In genomic region chr2:219544567-219544966, GRCh38 we compare ENCODE assay signal across 9 cellular contexts. TPM values are rescaled to one million over a fixed set of nuclear protein-coding genes. Genes with fewer than 3 reads are reported as not detected.
DNase-seq lines count a peak whose midpoint lies in the region; ATAC-seq and TF ChIP-seq lines count a peak whose summit lies in the region.
"Had no signal": no experiment of that assay in that cellular context is flagged by ENCODE, and none has a peak within 500 bp of the region (broad histone marks: within the 10 kb centered on the region; RNA-seq: fewer than 3 reads in every experiment).

No MANE protein-coding gene starts in this region.

- H3K4me3 ChIP-seq in iPS-20b (ENCODE audit: low read length) (peak overlapping the region; percentile 83), subcutaneous abdominal adipose tissue (ENCODE audit: low read depth in 1 of 5, low read length in 5 of 5) (peak overlapping the region; percentile 54 to 74 (median 63))

- intact Hi-C loops in activated CD8-positive, alpha-beta T cell treated with anti-CD3 and anti-CD28 coated beads for 36 hours (cut with micrococcal nuclease), result loop anchor here (5.0 kb wide), 2 partner anchors 53 to 143 kb away; partner anchors contain the start of gene STK11IP
- intact Hi-C loops in sciatic nerve (cut with DNase I), result loop anchor here (5.0 kb wide), 1 partner anchor 98 kb away; no protein-coding TSS in a partner anchor

- peaks cover 33% of the 10 kb centered on the region for H3K27me3 ChIP-seq in iPS-20b (ENCODE audit: insufficient read depth, low read length)
- peaks cover 0 to 16% (median 7%) of the 10 kb centered on the region in 5 donors for H3K27me3 ChIP-seq in subcutaneous abdominal adipose tissue (ENCODE audit: control insufficient read depth in 5 of 5, insufficient read depth in 4 of 5, low read length in 5 of 5)

- H3K4me1 ChIP-seq in iPS-20b (ENCODE audit: insufficient read depth, low read length) (peaks cover 6% of the 10 kb centered on the region; the same call in 1 of the 2 replicates), subcutaneous abdominal adipose tissue (ENCODE audit: control insufficient read depth in 5 of 5, insufficient read depth in 5 of 5, low read length in 5 of 5) (peaks cover 4 to 30% (median 30%) of the 10 kb centered on the region in 5 donors)

- TF ChIP-seq CTCF in activated CD8-positive, alpha-beta T cell treated with anti-CD3 and anti-CD28 coated beads for 36 hours (IDR thresholded peaks at IDR 0.05), result no peak

- peaks cover 21% of the 10 kb centered on the region for H3K36me3 ChIP-seq in iPS-20b (ENCODE audit: insufficient read depth, low read depth, low read length)
- peaks cover 0 to 16% (median 13%) of the 10 kb centered on the region in 5 donors for H3K36me3 ChIP-seq in subcutaneous abdominal adipose tissue (ENCODE audit: control insufficient read depth in 5 of 5, insufficient read depth in 5 of 5, low read length in 5 of 5)

- no peaks in the 10 kb centered on the region for H3K9me3 Mint-ChIP-seq in activated CD8-positive, alpha-beta memory T cell treated with anti-CD3 and anti-CD28 coated beads, Interleukin-2, amount 10 ng/mL, durations not matched to agents 7 days and 5 days (ENCODE audit: low read depth)
- H3K9me3 Mint-ChIP-seq in activated CD8-positive, alpha-beta T cell treated with anti-CD3 and anti-CD28 coated beads for 36 hours, result no peaks in the 10 kb centered on the region

- POLR2A ChIA-PET in activated CD8-positive, alpha-beta T cell treated with anti-CD3 and anti-CD28 coated beads for 36 hours (lab: Charles Lee), result interaction anchor here (0.9 to 1.5 kb wide), 2 partner anchors 8 to 51 kb away, joined by 3 to 4 read pairs; no protein-coding TSS in a partner anchor

- DNase-seq in activated CD8-positive, alpha-beta memory T cell treated with anti-CD3 and anti-CD28 coated beads, Interleukin-2, amount 10 ng/mL, durations not matched to agents 7 days and 5 days, result no peak
- DNase-seq in activated CD8-positive, alpha-beta memory T cell treated with anti-CD3 and anti-CD28 coated beads for 24 hours, result no peak
- no peak for DNase-seq in activated CD8-positive, alpha-beta T cell treated with anti-CD3 and anti-CD28 coated beads for 36 hours
- DNase-seq in sciatic nerve (ENCODE audit: low spot score), result no peak
- no peak for DNase-seq in NCI-H2081 treated with DMSO at 0.1 percent for 48 hours (lab: John Stamatoyannopoulos, UW)
- DNase-seq in mucosa of gallbladder (ENCODE audit: low spot score), result no peak
- DNase-seq: NCI-H1105 had no signal

- peaks cover 17% of the 10 kb centered on the region for H3K27me3 Mint-ChIP-seq in activated CD8-positive, alpha-beta memory T cell treated with anti-CD3 and anti-CD28 coated beads, Interleukin-2, amount 10 ng/mL, durations not matched to agents 7 days and 5 days
- peaks cover 16% of the 10 kb centered on the region for H3K27me3 Mint-ChIP-seq in activated CD8-positive, alpha-beta T cell treated with anti-CD3 and anti-CD28 coated beads for 36 hours

- H3K9me3 ChIP-seq in iPS-20b (ENCODE audit: insufficient read depth, low read depth, low read length), result no peaks in the 10 kb centered on the region
- no peaks in the 10 kb centered on the region for H3K9me3 ChIP-seq in subcutaneous abdominal adipose tissue (ENCODE audit: control insufficient read depth in 5 of 5, low read length in 5 of 5)

- H3K9ac ChIP-seq in iPS-20b (ENCODE audit: low read depth, low read length) (peak overlapping the region; percentile 56; the same call in 1 of the 2 replicates), subcutaneous abdominal adipose tissue (ENCODE audit: low read length in 5 of 5) (peak overlapping the region in 1 of 5 donors; percentile 17)

- H3K27ac ChIP-seq in iPS-20b (ENCODE audit: low read length), result no peak overlapping the region
- no peak overlapping the region for H3K27ac ChIP-seq in subcutaneous abdominal adipose tissue (ENCODE audit: low read depth, low read length)

- peaks cover 20% of the 10 kb centered on the region for H3K4me1 Mint-ChIP-seq in activated CD8-positive, alpha-beta memory T cell treated with anti-CD3 and anti-CD28 coated beads, Interleukin-2, amount 10 ng/mL, durations not matched to agents 7 days and 5 days
- H3K4me1 Mint-ChIP-seq in activated CD8-positive, alpha-beta T cell treated with anti-CD3 and anti-CD28 coated beads for 36 hours (ENCODE audit: low read depth), result peaks cover 21% of the 10 kb centered on the region

- no peak for ATAC-seq in activated CD8-positive, alpha-beta memory T cell treated with anti-CD3 and anti-CD28 coated beads, Interleukin-2, amount 10 ng/mL, durations not matched to agents 7 days and 5 days
- ATAC-seq in activated CD8-positive, alpha-beta T cell treated with anti-CD3 and anti-CD28 coated beads for 36 hours, result no peak
- no peak for ATAC-seq in sciatic nerve

- peaks cover 1% of the 10 kb centered on the region for H3K36me3 Mint-ChIP-seq in activated CD8-positive, alpha-beta memory T cell treated with anti-CD3 and anti-CD28 coated beads, Interleukin-2, amount 10 ng/mL, durations not matched to agents 7 days and 5 days
- peaks cover 8% of the 10 kb centered on the region for H3K36me3 Mint-ChIP-seq in activated CD8-positive, alpha-beta T cell treated with anti-CD3 and anti-CD28 coated beads for 36 hours (ENCODE audit: low read depth)

- H3K4me3 Mint-ChIP-seq in activated CD8-positive, alpha-beta memory T cell treated with anti-CD3 and anti-CD28 coated beads, Interleukin-2, amount 10 ng/mL, durations not matched to agents 7 days and 5 days, result peak overlapping the region; percentile 84
- H3K4me3 Mint-ChIP-seq in activated CD8-positive, alpha-beta T cell treated with anti-CD3 and anti-CD28 coated beads for 36 hours, result peak overlapping the region; percentile 93

- no peak overlapping the region for H3K27ac Mint-ChIP-seq in activated CD8-positive, alpha-beta memory T cell treated with anti-CD3 and anti-CD28 coated beads, Interleukin-2, amount 10 ng/mL, durations not matched to agents 7 days and 5 days
- no peak overlapping the region for H3K27ac Mint-ChIP-seq in activated CD8-positive, alpha-beta T cell treated with anti-CD3 and anti-CD28 coated beads for 36 hours

- CTCF ChIA-PET in activated CD8-positive, alpha-beta memory T cell treated with anti-CD3 and anti-CD28 coated beads, Interleukin-2, amount 10 ng/mL, durations not matched to agents 7 days and 5 days (lab: Charles Lee), result interaction anchor here (2.5 to 8.4 kb wide), 4 partner anchors 15 to 141 kb away, joined by 15 to 85 read pairs (median 66); partner anchors contain the start of gene GMPPA
- CTCF ChIA-PET in activated CD8-positive, alpha-beta T cell treated with anti-CD3 and anti-CD28 coated beads for 36 hours (lab: Charles Lee), result interaction anchor here (0.9 to 3.3 kb wide), 4 partner anchors 9 to 98 kb away, joined by 3 to 26 read pairs (median 6); no protein-coding TSS in a partner anchor

RNA-seq across cellular contexts. Expression of gene TMEM198, which starts 0.7 kb away (rescaled TPM):
- total RNA-seq in activated CD8-positive, alpha-beta memory T cell treated with anti-CD3 and anti-CD28 coated beads, Interleukin-2, amount 10 ng/mL, durations not matched to agents 7 days and 5 days, result 1 to 10 TPM; 1.8 to 2.8 TPM
- total RNA-seq in activated CD8-positive, alpha-beta T cell treated with anti-CD3 and anti-CD28 coated beads for 36 hours, result 1 to 10 TPM; 2.1 to 2.2 TPM
- 2.1 TPM for total RNA-seq in sciatic nerve
- total RNA-seq in mucosa of gallbladder, result 4.4 TPM

RNA-seq across cellular contexts. Expression of gene CHPF, which starts 1.0 kb away (rescaled TPM):
- total RNA-seq in activated CD8-positive, alpha-beta memory T cell treated with anti-CD3 and anti-CD28 coated beads, Interleukin-2, amount 10 ng/mL, durations not matched to agents 7 days and 5 days, result 10 to 100 TPM; 14.2 to 24.4 TPM
- total RNA-seq in activated CD8-positive, alpha-beta T cell treated with anti-CD3 and anti-CD28 coated beads for 36 hours, result 10 to 100 TPM; 16.6 to 18.4 TPM
- 33.4 TPM for total RNA-seq in sciatic nerve
- 103 TPM for total RNA-seq in mucosa of gallbladder

RNA-seq across cellular contexts. Expression of gene OBSL1, which starts 26.8 kb away (rescaled TPM):
- total RNA-seq in activated CD8-positive, alpha-beta memory T cell treated with anti-CD3 and anti-CD28 coated beads, Interleukin-2, amount 10 ng/mL, durations not matched to agents 7 days and 5 days, result under 1 TPM in 1 of 2 experiments, not detected in 1; 0.16 TPM
- total RNA-seq in activated CD8-positive, alpha-beta T cell treated with anti-CD3 and anti-CD28 coated beads for 36 hours, result 1 to 10 TPM; 1.3 to 1.4 TPM
- total RNA-seq in sciatic nerve, result 85.2 TPM
- total RNA-seq in mucosa of gallbladder, result 57.8 TPM

RNA-seq across cellular contexts. Expression of gene INHA, which starts 27.5 kb away (rescaled TPM):
- total RNA-seq in activated CD8-positive, alpha-beta memory T cell treated with anti-CD3 and anti-CD28 coated beads, Interleukin-2, amount 10 ng/mL, durations not matched to agents 7 days and 5 days, result not detected
- total RNA-seq in activated CD8-positive, alpha-beta T cell treated with anti-CD3 and anti-CD28 coated beads for 36 hours, result not detected
- total RNA-seq in sciatic nerve (0.53 TPM), mucosa of gallbladder (0.37 TPM)

RNA-seq across cellular contexts. Expression of gene ASIC4, which starts 30.3 kb away (rescaled TPM):
- total RNA-seq in activated CD8-positive, alpha-beta memory T cell treated with anti-CD3 and anti-CD28 coated beads, Interleukin-2, amount 10 ng/mL, durations not matched to agents 7 days and 5 days, result under 1 TPM in 1 of 2 experiments, not detected in 1; 0.09 TPM
- total RNA-seq in activated CD8-positive, alpha-beta T cell treated with anti-CD3 and anti-CD28 coated beads for 36 hours, result not detected
- total RNA-seq in sciatic nerve (0.31 TPM), mucosa of gallbladder (not detected)

Comparison
In these comparisons a context has a peak if more than half of its experiments do, and no peak if none do; other contexts are left out.
1. RNA of gene OBSL1, which starts 26.8 kb away (total RNA-seq): 85.2 TPM in sciatic nerve (single experiment) and 57.8 TPM in mucosa of gallbladder (single experiment); 1.3 to 1.4 TPM in activated CD8-positive, alpha-beta T cell treated with anti-CD3 and anti-CD28 coated beads for 36 hours and 0.16 TPM in activated CD8-positive, alpha-beta memory T cell treated with anti-CD3 and anti-CD28 coated beads, Interleukin-2, amount 10 ng/mL, durations not matched to agents 7 days and 5 days; every median in the first group is over 10 times any median in the second.